Comparison of ENCODE assay signal across 18 cellular contexts in genomic region chr3:23201154-23201838, GRCh38. TPM values are rescaled to one million over a fixed set of nuclear protein-coding genes. Genes with fewer than 3 reads are reported as not detected.
DNase-seq lines count a peak whose midpoint lies in the region; ATAC-seq and TF ChIP-seq lines count a peak whose summit lies in the region.
"Had no signal": no experiment of that assay in that cellular context is flagged by ENCODE, and none has a peak within 500 bp of the region (broad histone marks: within the 10 kb centered on the region; RNA-seq: fewer than 3 reads in every experiment).

No MANE protein-coding gene starts in this region.

- intact Hi-C loops in activated CD4-positive, alpha-beta T cell treated with anti-CD3 and anti-CD28 coated beads, Interleukin-2, amount 10 ng/mL, durations not matched to agents 24 days and 14 days (cut with micrococcal nuclease), result loop anchor here (5.0 kb wide), 1 partner anchor 606 kb away; the partner anchor contains the start of gene UBE2E1
- intact Hi-C loops in activated CD4-positive, alpha-beta memory T cell treated with anti-CD3 and anti-CD28 coated beads for 36 hours (cut with micrococcal nuclease), result loop anchor here (5.0 kb wide), 1 partner anchor 51 kb away; no protein-coding TSS in a partner anchor

- H3K36me3 ChIP-seq in parathyroid adenoma (ENCODE audit: control insufficient read depth, insufficient read depth, low read length), result no peaks in the 10 kb centered on the region
- H3K36me3 ChIP-seq: lower lobe of right lung had no signal

- H3K79me2 ChIP-seq in parathyroid adenoma, result no peaks in the 10 kb centered on the region

- peaks cover 21% of the 10 kb centered on the region for H3K4me1 Mint-ChIP-seq in activated CD4-positive, alpha-beta T cell treated with anti-CD3 and anti-CD28 coated beads, Interleukin-2, amount 10 ng/mL, durations not matched to agents 24 days and 14 days
- peaks cover 8% of the 10 kb centered on the region for H3K4me1 Mint-ChIP-seq in activated CD4-positive, alpha-beta memory T cell treated with anti-CD3 and anti-CD28 coated beads for 36 hours (ENCODE audit: low read depth)
- peaks cover 10 to 14% of the 10 kb centered on the region in 2 donors for H3K4me1 Mint-ChIP-seq in effector memory CD8-positive, alpha-beta T cell (ENCODE audit: low read depth in 2 of 2)

- no peaks in the 10 kb centered on the region for H3K9me3 ChIP-seq in parathyroid adenoma (ENCODE audit: control insufficient read depth, low read length)
- H3K9me3 ChIP-seq: lower lobe of right lung, SK-N-SH had no signal

- H2AFZ ChIP-seq in parathyroid adenoma, result peak overlapping the region; percentile 96
- H2AFZ ChIP-seq: PC-9 had no signal

- H3K36me3 Mint-ChIP-seq in activated CD4-positive, alpha-beta T cell treated with anti-CD3 and anti-CD28 coated beads, Interleukin-2, amount 10 ng/mL, durations not matched to agents 24 days and 14 days (ENCODE audit: low read depth), result peaks cover 3% of the 10 kb centered on the region
- H3K36me3 Mint-ChIP-seq in activated CD4-positive, alpha-beta memory T cell treated with anti-CD3 and anti-CD28 coated beads for 36 hours, result no peaks in the 10 kb centered on the region
- H3K36me3 Mint-ChIP-seq in effector memory CD8-positive, alpha-beta T cell (ENCODE audit: insufficient read depth), result peaks cover 2% of the 10 kb centered on the region

- H3K9ac ChIP-seq in parathyroid adenoma, result no peak overlapping the region
- H3K9ac ChIP-seq: SK-N-SH had no signal

- H3K27ac ChIP-seq in parathyroid adenoma, result no peak overlapping the region
- H3K27ac ChIP-seq: lower lobe of right lung, PC-9 had no signal

- H3K4me3 ChIP-seq in parathyroid adenoma (ENCODE audit: low read depth, low read length), result no peak overlapping the region
- H3K4me3 ChIP-seq: PC-9 had no signal

- no peak overlapping the region for H3K4me2 ChIP-seq in parathyroid adenoma (ENCODE audit: low read length)
- H3K4me2 ChIP-seq: PC-9 had no signal

- no peaks in the 10 kb centered on the region for H3K27me3 ChIP-seq in parathyroid adenoma (ENCODE audit: control insufficient read depth, insufficient read depth, low read length)

- TF ChIP-seq CTCF in parathyroid adenoma (IDR thresholded peaks at IDR 0.05), result no peak

- peaks cover 4% of the 10 kb centered on the region for H3K9me3 Mint-ChIP-seq in activated CD4-positive, alpha-beta T cell treated with anti-CD3 and anti-CD28 coated beads, Interleukin-2, amount 10 ng/mL, durations not matched to agents 24 days and 14 days
- H3K9me3 Mint-ChIP-seq in activated CD4-positive, alpha-beta memory T cell treated with anti-CD3 and anti-CD28 coated beads for 36 hours, result no peaks in the 10 kb centered on the region
- peaks cover 0 to under 1% of the 10 kb centered on the region in 2 donors for H3K9me3 Mint-ChIP-seq in effector memory CD8-positive, alpha-beta T cell

- no peak for ATAC-seq in effector memory CD8-positive, alpha-beta T cell (replicated peaks)

- peaks cover 48% of the 10 kb centered on the region for H3K27me3 Mint-ChIP-seq in activated CD4-positive, alpha-beta T cell treated with anti-CD3 and anti-CD28 coated beads, Interleukin-2, amount 10 ng/mL, durations not matched to agents 24 days and 14 days
- H3K27me3 Mint-ChIP-seq in activated CD4-positive, alpha-beta memory T cell treated with anti-CD3 and anti-CD28 coated beads for 36 hours, result peaks cover 25% of the 10 kb centered on the region
- H3K27me3 Mint-ChIP-seq in effector memory CD8-positive, alpha-beta T cell, result peaks cover 32 to 41% of the 10 kb centered on the region in 2 donors

- DNase-seq in activated CD4-positive, alpha-beta T cell treated with anti-CD3 and anti-CD28 coated beads, Interleukin-2, amount 10 ng/mL, durations not matched to agents 24 days and 14 days, result no peak
- no peak for DNase-seq in activated CD4-positive, alpha-beta T cell treated with anti-CD3 and anti-CD28 coated beads, Interleukin-2, amount 50 U/mL, for 4 hours
- no peak for DNase-seq in activated CD4-positive, alpha-beta memory T cell treated with anti-CD3 and anti-CD28 coated beads for 36 hours
- no peak for DNase-seq in effector memory CD8-positive, alpha-beta T cell
- DNase-seq in HT-29 (ENCODE audit: low spot score) (no peak), superior temporal gyrus (ENCODE audit: extremely low spot score) (no peak), NCI-H1092 (lab: John Stamatoyannopoulos, UW) (no peak)
- DNase-seq: central memory CD4-positive, alpha-beta T cell; DND-41; GOT3; lower lobe of right lung; MM.1S; NCI-H2081; NCI-H774; PC-9; SK-N-SH; stimulated activated CD4-positive, alpha-beta T cell treated with anti-CD3 and anti-CD28 coated beads, Interleukin-1b, Interleukin-23, amount 100 ng/mL, for 48 hours had no signal

- POLR2A ChIA-PET in activated CD4-positive, alpha-beta memory T cell treated with anti-CD3 and anti-CD28 coated beads for 36 hours (lab: Charles Lee), result no interaction called here

- peak overlapping the region; percentile 83 for H3K4me3 Mint-ChIP-seq in activated CD4-positive, alpha-beta T cell treated with anti-CD3 and anti-CD28 coated beads, Interleukin-2, amount 10 ng/mL, durations not matched to agents 24 days and 14 days
- peak overlapping the region; percentile 9 for H3K4me3 Mint-ChIP-seq in activated CD4-positive, alpha-beta memory T cell treated with anti-CD3 and anti-CD28 coated beads for 36 hours
- H3K4me3 Mint-ChIP-seq in effector memory CD8-positive, alpha-beta T cell, result peak overlapping the region; percentile 45 to 64

- no peaks in the 10 kb centered on the region for H3K4me1 ChIP-seq in parathyroid adenoma

- CTCF ChIA-PET in activated CD4-positive, alpha-beta memory T cell treated with anti-CD3 and anti-CD28 coated beads for 36 hours (lab: Charles Lee), result no interaction called here

- peak overlapping the region; percentile 61 for H3K27ac Mint-ChIP-seq in activated CD4-positive, alpha-beta T cell treated with anti-CD3 and anti-CD28 coated beads, Interleukin-2, amount 10 ng/mL, durations not matched to agents 24 days and 14 days
- H3K27ac Mint-ChIP-seq in activated CD4-positive, alpha-beta memory T cell treated with anti-CD3 and anti-CD28 coated beads for 36 hours, result no peak overlapping the region
- no peak overlapping the region for H3K27ac Mint-ChIP-seq in effector memory CD8-positive, alpha-beta T cell

RNA-seq across cellular contexts. Expression of gene UBE2E2, which starts 1.8 kb away (rescaled TPM):
- 8.0 and 13.8 TPM in 2 replicates for total RNA-seq in activated CD4-positive, alpha-beta T cell treated with anti-CD3 and anti-CD28 coated beads, Interleukin-2, amount 10 ng/mL, durations not matched to agents 24 days and 14 days
- 1 to 10 TPM; 2.0 to 4.2 TPM for total RNA-seq in activated CD4-positive, alpha-beta memory T cell treated with anti-CD3 and anti-CD28 coated beads for 36 hours
- 5.9 and 8.2 TPM in 2 replicates for total RNA-seq in HT-29 (2014; rRNA removed; shearing (Covaris generic))

Comparison
In these comparisons a context has a peak if more than half of its experiments do, and no peak if none do; other contexts are left out.
1. H3K4me3 Mint-ChIP-seq: peak in every context shown above with its lines; median percentile 83 in activated CD4-positive, alpha-beta T cell treated with anti-CD3 and anti-CD28 coated beads, Interleukin-2, amount 10 ng/mL, durations not matched to agents 24 days and 14 days; 54 in effector memory CD8-positive, alpha-beta T cell; 9 in activated CD4-positive, alpha-beta memory T cell treated with anti-CD3 and anti-CD28 coated beads for 36 hours.